8 cellular contexts compared by ENCODE assay signal in the genomic region with DNA sequence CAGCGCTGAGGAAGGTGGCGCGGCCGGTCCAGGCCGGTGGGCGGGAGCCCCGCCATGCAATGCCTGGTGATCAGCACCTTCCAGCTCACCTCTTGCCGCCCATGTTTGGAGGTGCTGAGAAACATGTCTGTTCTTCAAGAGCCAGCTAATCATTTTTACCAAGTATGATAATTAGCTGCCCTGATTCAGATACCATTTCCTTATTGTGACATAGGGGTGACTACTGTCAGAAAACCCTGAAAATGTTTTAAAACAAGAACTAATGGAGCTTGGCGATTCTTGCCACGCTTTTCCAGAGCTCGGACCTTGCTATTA. TPM values are rescaled to one million over a fixed set of nuclear protein-coding genes. Genes with fewer than 3 reads are reported as not detected.
DNase-seq lines count a peak whose midpoint lies in the region; ATAC-seq, FAIRE-seq and TF ChIP-seq lines count a peak whose summit lies in the region.

No MANE protein-coding gene starts in this region.

- H3K27ac ChIP-seq in astrocyte (ENCODE audit: low read depth, low read length) (no peak overlapping the region), stomach smooth muscle (ENCODE audit: low read length) (peak overlapping the region; percentile 80)

- H3K4me1 Mint-ChIP-seq in astrocyte (ENCODE audit: low read depth, unreplicated experiment) = peaks cover 12% of the 10 kb centered on the region

- no peaks in the 10 kb centered on the region for H3K36me3 ChIP-seq in astrocyte (ENCODE audit: insufficient read depth, low read length)
- H3K36me3 ChIP-seq in kidney epithelial cell (ENCODE audit: control insufficient read depth, insufficient read depth, low read length) = no peaks in the 10 kb centered on the region
- H3K36me3 ChIP-seq in stomach smooth muscle (ENCODE audit: control insufficient read depth in 2 of 2, insufficient read depth in 2 of 2, low read length in 2 of 2) = no peaks in the 10 kb centered on the region

- TF ChIP-seq CTCF in astrocyte (IDR thresholded peaks at IDR 0.05; ENCODE audit: insufficient read depth, low read depth, low read length) = no peak
- no peak for TF ChIP-seq CTCF in kidney epithelial cell (IDR thresholded peaks at IDR 0.05; ENCODE audit: insufficient read depth, low read length, poor library complexity, severe bottlenecking)

- DNase-seq in NCI-H748 treated with DMSO at 0.1 percent for 48 hours (lab: John Stamatoyannopoulos, UW) (peak; percentile 11), NCI-H748 (lab: John Stamatoyannopoulos, UW; ENCODE audit: unreplicated experiment) (no peak), astrocyte (ENCODE audit: low read depth) (no peak), kidney epithelial cell (ENCODE audit: low read depth) (no peak), SHP77 (lab: John Stamatoyannopoulos, UW) (no peak)

- peaks cover 2% of the 10 kb centered on the region for H3K9me3 Mint-ChIP-seq in astrocyte (ENCODE audit: unreplicated experiment)

- FAIRE-seq in astrocyte (lab: Jason Lieb, UNC) = no peak

- no peak overlapping the region for H3K27ac Mint-ChIP-seq in astrocyte (ENCODE audit: unreplicated experiment)

- no peaks in the 10 kb centered on the region for H4K20me1 ChIP-seq in astrocyte (ENCODE audit: insufficient read depth, low read length)

- peak overlapping the region; percentile 57 for H3K4me3 ChIP-seq in astrocyte (ENCODE audit: insufficient read depth, low read depth, low read length)
- H3K4me3 ChIP-seq in kidney epithelial cell (ENCODE audit: low read depth, low read length) = peak overlapping the region; percentile 63
- peak overlapping the region; percentile 60 to 82 for H3K4me3 ChIP-seq in stomach smooth muscle (ENCODE audit: low read length in 2 of 2)

- H3K27me3 ChIP-seq in astrocyte (ENCODE audit: insufficient read depth, low read length) (peaks cover 33% of the 10 kb centered on the region), kidney epithelial cell (ENCODE audit: control insufficient read depth, insufficient read depth, low read length) (peaks cover 13% of the 10 kb centered on the region), stomach smooth muscle (ENCODE audit: control insufficient read depth in 1 of 2, insufficient read depth in 2 of 2, low read length in 2 of 2) (peaks cover 6 to 9% of the 10 kb centered on the region in 2 donors)

- H3K36me3 Mint-ChIP-seq in astrocyte (ENCODE audit: low read depth, unreplicated experiment) = no peaks in the 10 kb centered on the region

- H3K9me3 ChIP-seq in astrocyte (ENCODE audit: insufficient read depth, low read depth, low read length) (no peaks in the 10 kb centered on the region), stomach smooth muscle (ENCODE audit: control insufficient read depth in 2 of 2, low read length in 2 of 2) (no peaks in the 10 kb centered on the region)

- H2AFZ ChIP-seq in astrocyte (ENCODE audit: low read depth, low read length) = peak overlapping the region; percentile 88

- H3K27me3 Mint-ChIP-seq in astrocyte (ENCODE audit: low read depth, unreplicated experiment) = peaks cover 12% of the 10 kb centered on the region

- H3K9ac ChIP-seq in astrocyte (ENCODE audit: low read length) (no peak overlapping the region), stomach smooth muscle (ENCODE audit: low read length in 2 of 2) (peak overlapping the region; percentile 66 to 75)

- no peaks in the 10 kb centered on the region for H3K4me1 ChIP-seq in astrocyte (ENCODE audit: insufficient read depth, low read length)
- peaks cover 16% of the 10 kb centered on the region for H3K4me1 ChIP-seq in stomach smooth muscle (ENCODE audit: control insufficient read depth, insufficient read depth, low read length)

- ATAC-seq in GM21526 (IDR thresholded peaks at IDR 0.05; ENCODE audit: low FRiP score, unreplicated experiment) (no peak), GM18907 (IDR thresholded peaks at IDR 0.05; ENCODE audit: unreplicated experiment) (no peak)

- H3K4me3 Mint-ChIP-seq in astrocyte (ENCODE audit: unreplicated experiment) = no peak overlapping the region

- peak overlapping the region; percentile 89 for H3K4me2 ChIP-seq in astrocyte (ENCODE audit: low read length)

- H3K79me2 ChIP-seq in astrocyte (ENCODE audit: insufficient read depth, low read length) = no peaks in the 10 kb centered on the region

RNA-seq across cellular contexts. Expression of gene SFTPD, which starts 33.5 kb away (rescaled TPM):
- 0.22 and 0.27 TPM in 2 replicates for total RNA-seq in astrocyte
- total RNA-seq in kidney epithelial cell = not detected in 2 replicates
